ENCODE assay signal across 38 cellular contexts in the genomic region with DNA sequence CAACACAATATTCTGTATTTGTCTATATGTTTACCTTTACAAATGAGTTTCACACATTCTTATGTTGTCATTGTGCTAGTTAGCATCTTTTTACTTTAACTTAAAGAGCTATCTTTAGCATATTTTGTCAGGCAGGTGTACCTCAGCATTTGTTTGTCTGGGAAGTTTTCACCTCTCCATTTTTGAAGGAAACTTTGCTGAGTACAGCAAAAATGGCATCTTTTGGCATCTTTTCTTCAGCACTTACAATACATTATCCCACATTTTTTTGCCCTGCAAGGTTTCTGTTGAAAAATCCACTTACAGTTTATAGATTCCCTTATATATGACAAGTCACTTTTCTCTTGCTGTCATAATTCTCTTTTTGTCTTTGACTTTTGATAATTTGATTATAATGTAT.
"Had no signal": no experiment of that assay in that cellular context is flagged by ENCODE, and none has a peak within 500 bp of the region (broad histone marks: within the 10 kb centered on the region; RNA-seq: fewer than 3 reads in every experiment).

No MANE protein-coding gene starts in this region.

- H3K4me1 ChIP-seq: adrenal gland, ascending aorta, body of pancreas, breast epithelium had no signal

- H3K4me3 ChIP-seq: adrenal gland, ascending aorta, body of pancreas, breast epithelium, cardiac muscle cell had no signal

- H3K36me3 ChIP-seq: adrenal gland, ascending aorta, brain microvascular endothelial cell, breast epithelium, cardiac muscle cell had no signal

- H3K27ac ChIP-seq: adrenal gland, ascending aorta, body of pancreas, brain microvascular endothelial cell, breast epithelium, cardiac muscle cell had no signal

- H3K27ac Mint-ChIP-seq: activated naive CD4-positive, alpha-beta T cell treated with anti-CD3 and anti-CD28 coated beads for 36 hours; activated naive CD4-positive, alpha-beta T cell treated with anti-CD3 and anti-CD28 coated beads, Interleukin-2, amount 10 ng/mL, durations not matched to agents 7 days and 5 days; activated naive CD4-positive, alpha-beta T cell treated with anti-CD3 and anti-CD28 coated beads, Interleukin-2, amount 50 U/mL, for 24 hours; activated naive CD8-positive, alpha-beta T cell; activated naive CD8-positive, alpha-beta T cell treated with anti-CD3 and anti-CD28 coated beads for 36 hours; activated naive CD8-positive, alpha-beta T cell treated with anti-CD3 and anti-CD28 coated beads, Interleukin-2, amount 10 ng/mL, durations not matched to agents 7 days and 5 days; activated naive CD8-positive, alpha-beta T cell treated with anti-CD3 and anti-CD28 coated beads, Interleukin-2, amount 50 U/mL, for 24 hours; activated T-cell treated with anti-CD3 and anti-CD28 coated beads, Interleukin-2, amount 50 U/mL, for 24 hours; activated T-cell treated with anti-CD3 and anti-CD28 coated beads, Interleukin-2, amount 50 U/mL, for 72 hours; activated T-helper 1 cell treated with anti-CD3 and anti-CD28 coated beads, Interleukin-12 subunit alpha, Interleukin-12 subunit beta, Interleukin-2, Interleukin-4 antibody, amounts not matched to agents 30 ng/mL and 10 ng/mL and 1 ng/mL, durations not matched to agents 14 hours and 24 hours and 36 hours; activated T-helper 17 cell treated with anti-CD3 and anti-CD28 coated beads, Interleukin-2, amount 50 U/mL, for 72 hours; activated T-helper 2 cell treated with anti-CD3 and anti-CD28 coated beads, Interferon-gamma antibody, Interleukin-2, Interleukin-4, amounts not matched to agents 10 μg/mL and 5 μg/mL and 100 μg/mL, durations not matched to agents 14 hours and 24 hours and 36 hours; brain had no signal

- H3K9me3 ChIP-seq: adrenal gland, body of pancreas, breast epithelium had no signal

- H3K27me3 ChIP-seq: adrenal gland, ascending aorta, body of pancreas, brain microvascular endothelial cell, breast epithelium, cardiac muscle cell had no signal

- FAIRE-seq: astrocyte, bronchial epithelial cell had no signal

- H3K36me3 Mint-ChIP-seq: activated naive CD4-positive, alpha-beta T cell treated with anti-CD3 and anti-CD28 coated beads, Interleukin-2, amount 10 ng/mL, durations not matched to agents 7 days and 5 days; activated naive CD4-positive, alpha-beta T cell treated with anti-CD3 and anti-CD28 coated beads, Interleukin-2, amount 50 U/mL, for 24 hours; activated naive CD8-positive, alpha-beta T cell treated with anti-CD3 and anti-CD28 coated beads for 36 hours; activated naive CD8-positive, alpha-beta T cell treated with anti-CD3 and anti-CD28 coated beads, Interleukin-2, amount 10 ng/mL, durations not matched to agents 7 days and 5 days; brain had no signal

- ATAC-seq: activated naive CD8-positive, alpha-beta T cell treated with anti-CD3 and anti-CD28 coated beads, Interleukin-2, amount 50 U/mL, for 24 hours; activated T-cell treated with anti-CD3 and anti-CD28 coated beads, Interleukin-2, amount 50 U/mL, for 4 hours; activated T-cell treated with anti-CD3 and anti-CD28 coated beads, Interleukin-2, amount 50 U/mL, for 72 hours; activated T-helper 17 cell treated with anti-CD3 and anti-CD28 coated beads, Interleukin-2, amount 50 U/mL, for 72 hours; body of pancreas had no signal

- H3K9me3 Mint-ChIP-seq: activated naive CD4-positive, alpha-beta T cell treated with anti-CD3 and anti-CD28 coated beads for 36 hours; activated naive CD8-positive, alpha-beta T cell treated with anti-CD3 and anti-CD28 coated beads for 36 hours; activated T-helper 1 cell treated with anti-CD3 and anti-CD28 coated beads, Interleukin-12 subunit alpha, Interleukin-12 subunit beta, Interleukin-2, Interleukin-4 antibody, amounts not matched to agents 30 ng/mL and 10 ng/mL and 1 ng/mL, durations not matched to agents 14 hours and 24 hours and 36 hours; activated T-helper 2 cell treated with anti-CD3 and anti-CD28 coated beads, Interferon-gamma antibody, Interleukin-2, Interleukin-4, amounts not matched to agents 10 μg/mL and 5 μg/mL and 100 μg/mL, durations not matched to agents 14 hours and 24 hours and 36 hours had no signal

- DNase-seq: activated effector memory CD4-positive, alpha-beta T cell treated with anti-CD3 and anti-CD28 coated beads, Interleukin-2, amount 50 U/mL, for 16 hours; activated effector memory CD4-positive, alpha-beta T cell treated with Interleukin-2 at 50 U/mL for 16 hours; activated gamma-delta T cell; activated gamma-delta T cell treated with Interleukin-2 at 50 U/mL for 16 hours; activated naive CD4-positive, alpha-beta T cell; activated naive CD4-positive, alpha-beta T cell treated with anti-CD3 and anti-CD28 coated beads for 36 hours; activated naive CD4-positive, alpha-beta T cell treated with anti-CD3 and anti-CD28 coated beads, Interleukin-2, amount 10 ng/mL, durations not matched to agents 7 days and 5 days; activated naive CD4-positive, alpha-beta T cell treated with anti-CD3 and anti-CD28 coated beads, Interleukin-2, amount 50 U/mL, for 16 hours; activated naive CD4-positive, alpha-beta T cell treated with Interleukin-2 at 50 U/mL for 16 hours; activated naive CD8-positive, alpha-beta T cell treated with anti-CD3 and anti-CD28 coated beads for 36 hours; activated naive CD8-positive, alpha-beta T cell treated with anti-CD3 and anti-CD28 coated beads, Interleukin-2, amount 10 ng/mL, durations not matched to agents 7 days and 5 days; activated naive CD8-positive, alpha-beta T cell treated with anti-CD3 and anti-CD28 coated beads, Interleukin-2, amount 50 U/mL, for 24 hours; activated T-cell treated with anti-CD3 and anti-CD28 coated beads, Interleukin-2, amount 50 U/mL, for 1 hour; activated T-cell treated with anti-CD3 and anti-CD28 coated beads, Interleukin-2, amount 50 U/mL, for 24 hours; activated T-cell treated with anti-CD3 and anti-CD28 coated beads, Interleukin-2, amount 50 U/mL, for 4 hours; activated T-cell treated with anti-CD3 and anti-CD28 coated beads, Interleukin-2, amount 50 U/mL, for 48 hours; activated T-cell treated with anti-CD3 and anti-CD28 coated beads, Interleukin-2, amount 50 U/mL, for 72 hours; adrenal gland; amniotic stem cell; amygdala; anterior cingulate cortex; aorta; body of pancreas; brain microvascular endothelial cell; caudate nucleus; central memory CD4-positive, alpha-beta T cell; cerebellar nuclear complex had no signal
